In genomic region chr5:171957591-171958251, GRCh38 we compare ENCODE assay signal across 7 cellular contexts. TPM values are rescaled to one million over a fixed set of nuclear protein-coding genes. Genes with fewer than 3 reads are reported as not detected.
A peak's percentile ranks its signal among the peaks of the same experiment; 100 is the strongest.
DNase-seq lines count a peak whose midpoint lies in the region; ATAC-seq and TF ChIP-seq lines count a peak whose summit lies in the region.

No MANE protein-coding gene starts in this region.

- peaks cover 2% of the 10 kb centered on the region for H3K27me3 Mint-ChIP-seq in endodermal cell (ENCODE audit: insufficient read depth)

- no peak for TF ChIP-seq CTCF in OCI-LY3 (IDR thresholded peaks at IDR 0.05; ENCODE audit: low read depth, low read length)
- no peak for TF ChIP-seq CTCF in endodermal cell (conservative IDR thresholded peaks at IDR 0.05)

- WGBS in endodermal cell (ENCODE audit: insufficient coverage in 1 of 2, insufficient read length in 1 of 2), 2 experiments, result 88 to 92% methylated on average over 7 to 9 of the region's 9 CpGs

- H3K4me3 Mint-ChIP-seq in endodermal cell, result peak overlapping the region; percentile 0

- peaks cover 86% of the 10 kb centered on the region for H4K20me1 ChIP-seq in OCI-LY3 (ENCODE audit: insufficient read depth, low read length)

- ATAC-seq in GM21786 (IDR thresholded peaks at IDR 0.05; ENCODE audit: unreplicated experiment) (peak; percentile 54), GM18861 (IDR thresholded peaks at IDR 0.05; ENCODE audit: unreplicated experiment) (no peak)

- H2AFZ ChIP-seq in OCI-LY3 (ENCODE audit: low read depth, low read length), result no peak overlapping the region

- peaks cover 8% of the 10 kb centered on the region for H3K36me3 Mint-ChIP-seq in endodermal cell (ENCODE audit: low read depth)

- H3K79me2 ChIP-seq in OCI-LY3 (ENCODE audit: low read length), result peaks cover 95% of the 10 kb centered on the region

- H3K36me3 ChIP-seq in OCI-LY3 (replicated peaks; ENCODE audit: low read depth, low read length) (peaks cover 6% of the 10 kb centered on the region), endodermal cell (ENCODE audit: control insufficient read depth, insufficient read depth, low read length) (peaks cover 12% of the 10 kb centered on the region)

- H3K4me2 ChIP-seq in OCI-LY3 (ENCODE audit: low read length), result peak overlapping the region; percentile 90

- H3K4me3 ChIP-seq in OCI-LY3 (ENCODE audit: low read length), result peak overlapping the region; percentile 64
- no peak overlapping the region for H3K4me3 ChIP-seq in endodermal cell (ENCODE audit: low read length)

- H3K4me1 ChIP-seq in OCI-LY3 (ENCODE audit: low read length) (peaks cover 68% of the 10 kb centered on the region), endodermal cell (ENCODE audit: control insufficient read depth, insufficient read depth, low read length) (peaks cover 14% of the 10 kb centered on the region)

- DNase-seq in endodermal cell, result no peak
- DNase-seq in stimulated activated CD8-positive, alpha-beta memory T cell treated with anti-CD3 and anti-CD28 coated beads, Interleukin-2, amount 100 ng/mL, for 48 hours (ENCODE audit: low read depth in 2 of 2), result peak; percentile 43 to 54
- DNase-seq in putamen (ENCODE audit: low spot score), result no peak
- DNase-seq in DMS 273 treated with DMSO at 0.1 percent for 48 hours (lab: John Stamatoyannopoulos, UW), result no peak

- H3K9me3 Mint-ChIP-seq in endodermal cell, result no peaks in the 10 kb centered on the region

- H3K27ac ChIP-seq in OCI-LY3 (ENCODE audit: low read length) (peak overlapping the region; percentile 85), endodermal cell (ENCODE audit: low read depth, low read length) (no peak overlapping the region)

- peaks cover 58% of the 10 kb centered on the region for H3K4me1 Mint-ChIP-seq in endodermal cell

- no peak overlapping the region for H3K27ac Mint-ChIP-seq in endodermal cell

- peak overlapping the region; percentile 56 for H3K9ac ChIP-seq in OCI-LY3 (ENCODE audit: low read length)
- no peak overlapping the region for H3K9ac ChIP-seq in endodermal cell (ENCODE audit: extremely low read depth, low read length, poor library complexity, severe bottlenecking)

- H3K27me3 ChIP-seq in OCI-LY3 (ENCODE audit: low read depth, low read length), result no peaks in the 10 kb centered on the region
- no peaks in the 10 kb centered on the region for H3K27me3 ChIP-seq in endodermal cell (ENCODE audit: control insufficient read depth, insufficient read depth, low read length, poor library complexity, severe bottlenecking)

- H3K9me3 ChIP-seq in OCI-LY3 (ENCODE audit: insufficient read depth, low read length), result no peaks in the 10 kb centered on the region
- no peaks in the 10 kb centered on the region for H3K9me3 ChIP-seq in endodermal cell (ENCODE audit: control insufficient read depth, low read length)

RNA-seq across cellular contexts. Expression of gene FBXW11, which starts 48.7 kb away (rescaled TPM):
- total RNA-seq in endodermal cell, result 10 to 100 TPM; 42.2 to 49.4 TPM
- polyA plus RNA-seq in endodermal cell (2013, experiment 1 of 2), result 55.1 TPM
- 51.1 TPM for polyA plus RNA-seq in endodermal cell (2013, experiment 2 of 2)

Comparison
In these comparisons a context has a peak if more than half of its experiments do, and no peak if none do; other contexts are left out.
1. DNase-seq: peak in stimulated activated CD8-positive, alpha-beta memory T cell treated with anti-CD3 and anti-CD28 coated beads, Interleukin-2, amount 100 ng/mL, for 48 hours (2 of 2); none in endodermal cell (single experiment), putamen (single experiment) and DMS 273 treated with DMSO at 0.1 percent for 48 hours (single experiment).